In the genomic region with DNA sequence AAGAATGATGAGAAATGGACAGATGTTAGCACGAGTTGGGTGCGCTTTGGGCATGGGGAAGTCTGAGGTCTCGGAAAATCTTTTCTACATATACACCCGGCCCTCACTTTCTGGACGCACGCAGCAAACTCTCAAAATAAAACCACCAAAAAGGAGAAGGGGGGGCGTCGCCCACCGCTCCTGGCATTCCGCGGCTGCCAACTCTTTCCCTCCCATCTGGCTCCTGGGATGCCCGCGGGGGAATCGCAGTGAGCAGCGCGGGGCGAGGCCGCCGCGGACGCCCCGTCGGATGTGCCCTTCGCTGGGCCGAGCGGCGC, we compare ENCODE assay signal across 9 cellular contexts. TPM values are rescaled to one million over a fixed set of nuclear protein-coding genes. Genes with fewer than 3 reads are reported as not detected.
DNase-seq lines count a peak whose midpoint lies in the region; ATAC-seq, FAIRE-seq and TF ChIP-seq lines count a peak whose summit lies in the region.
"Had no signal": no experiment of that assay in that cellular context is flagged by ENCODE, and none has a peak within 500 bp of the region (broad histone marks: within the 10 kb centered on the region; RNA-seq: fewer than 3 reads in every experiment).

No MANE protein-coding gene starts in this region.

- no peak for FAIRE-seq in small intestine (lab: Jason Lieb, UNC)
- FAIRE-seq: TTC549 had no signal

- H3K79me2 ChIP-seq in PC-3 (ENCODE audit: low read length) = no peaks in the 10 kb centered on the region

- H3F3A ChIP-seq in PC-3 (ENCODE audit: low read length, unreplicated experiment) = no peaks in the 10 kb centered on the region

- 7 to 19% (median 15%) methylated on average over 24 to 27 of the region's 27 CpGs for WGBS in small intestine, 3 donors

- POLR2A ChIA-PET in activated naive CD8-positive, alpha-beta T cell treated with anti-CD3 and anti-CD28 coated beads, Interleukin-2, amount 10 ng/mL, durations not matched to agents 7 days and 5 days (lab: Charles Lee) = no interaction called here
- POLR2A ChIA-PET in PC-3 (lab: Charles Lee; ENCODE audit: unreplicated experiment) = no interaction called here

- BruUV-seq in PC-3 (replicated peaks; lab: Mats Ljungman, UMichigan) = no TSS peak

- H3K27me3 Mint-ChIP-seq in activated naive CD8-positive, alpha-beta T cell treated with anti-CD3 and anti-CD28 coated beads, Interleukin-2, amount 10 ng/mL, durations not matched to agents 7 days and 5 days = peaks cover 76% of the 10 kb centered on the region

- no peak for ATAC-seq in activated naive CD8-positive, alpha-beta T cell treated with anti-CD3 and anti-CD28 coated beads, Interleukin-2, amount 10 ng/mL, durations not matched to agents 7 days and 5 days (ENCODE audit: low read depth)
- no peak for ATAC-seq in HG02571 (IDR thresholded peaks at IDR 0.05; ENCODE audit: unreplicated experiment)
- ATAC-seq in PC-3 = no peak
- ATAC-seq in HG03135 (IDR thresholded peaks at IDR 0.05; ENCODE audit: unreplicated experiment) = no peak

- H3K9me3 ChIP-seq in small intestine (ENCODE audit: control insufficient read depth, low read depth) = no peaks in the 10 kb centered on the region
- H3K9me3 ChIP-seq in PC-3 (ENCODE audit: low read length) = no peaks in the 10 kb centered on the region

- no peak overlapping the region for H3K9ac ChIP-seq in PC-3 (ENCODE audit: low read length)

- H3K4me1 ChIP-seq in small intestine (ENCODE audit: control insufficient read depth in 2 of 2, insufficient read depth in 1 of 2, low read depth in 1 of 2, low read length in 1 of 2) (no peaks in the 10 kb centered on the region), PC-3 (ENCODE audit: insufficient read depth, low read length) (no peaks in the 10 kb centered on the region)

- peak overlapping the region; percentile 47 for H3K4me3 Mint-ChIP-seq in activated naive CD8-positive, alpha-beta T cell treated with anti-CD3 and anti-CD28 coated beads, Interleukin-2, amount 10 ng/mL, durations not matched to agents 7 days and 5 days

- intact Hi-C loops in PC-3 (cut with micrococcal nuclease) = no loop called here

- H3K27me3 ChIP-seq in HL-60 (ENCODE audit: insufficient read depth, poor library complexity, severe bottlenecking) = no peaks in the 10 kb centered on the region
- H3K27me3 ChIP-seq in small intestine (ENCODE audit: control insufficient read depth in 2 of 2, insufficient read depth in 2 of 2, low read length in 2 of 2) = peaks cover 0 to 4% of the 10 kb centered on the region in 2 donors
- peaks cover 17% of the 10 kb centered on the region for H3K27me3 ChIP-seq in PC-3 (ENCODE audit: low read length)

- CTCF ChIA-PET in PC-3 (lab: Charles Lee) = no interaction called here

- H3K4me2 ChIP-seq in PC-3 (ENCODE audit: low read length) = no peak overlapping the region

- TF ChIP-seq CTCF in HL-60 (IDR thresholded peaks at IDR 0.05; ENCODE audit: insufficient read depth, low read length) (no peak), PC-3 (conservative IDR thresholded peaks at IDR 0.05; ENCODE audit: low read depth, low read length) (no peak)

- H3K9me2 ChIP-seq in PC-3 (replicated peaks; ENCODE audit: low read length) = no peaks in the 10 kb centered on the region

- no peaks in the 10 kb centered on the region for H4K20me1 ChIP-seq in PC-3 (ENCODE audit: low read length)

- H3K36me3 Mint-ChIP-seq in activated naive CD8-positive, alpha-beta T cell treated with anti-CD3 and anti-CD28 coated beads, Interleukin-2, amount 10 ng/mL, durations not matched to agents 7 days and 5 days = no peaks in the 10 kb centered on the region

- H3K4me3 ChIP-seq in HL-60 (replicated peaks; ENCODE audit: insufficient read depth, low read length) = peak overlapping the region; percentile 83
- H3K4me3 ChIP-seq in iPS-11a (ENCODE audit: low read depth, low read length) = peak overlapping the region; percentile 47
- H3K4me3 ChIP-seq in small intestine (ENCODE audit: low read depth in 1 of 2, low read length in 2 of 2) = peak overlapping the region; percentile 48 to 70
- no peak overlapping the region for H3K4me3 ChIP-seq in PC-3 (ENCODE audit: low read length)

- peak in 1 of 2 experiments; percentile 35 for DNase-seq in HL-60 (ENCODE audit: low read depth in 1 of 2, low spot score in 1 of 2)
- DNase-seq in activated naive CD8-positive, alpha-beta T cell treated with anti-CD3 and anti-CD28 coated beads, Interleukin-2, amount 10 ng/mL, durations not matched to agents 7 days and 5 days = no peak
- DNase-seq in small intestine = no peak
- DNase-seq in activated CD4-positive, CD25-positive, alpha-beta regulatory T cell (lab: John Stamatoyannopoulos, UW) = no peak
- no peak for DNase-seq in PC-3

- no peaks in the 10 kb centered on the region for H3K9me3 Mint-ChIP-seq in activated naive CD8-positive, alpha-beta T cell treated with anti-CD3 and anti-CD28 coated beads, Interleukin-2, amount 10 ng/mL, durations not matched to agents 7 days and 5 days

- H3K4me1 Mint-ChIP-seq in activated naive CD8-positive, alpha-beta T cell treated with anti-CD3 and anti-CD28 coated beads, Interleukin-2, amount 10 ng/mL, durations not matched to agents 7 days and 5 days = peaks cover 15% of the 10 kb centered on the region

- no peaks in the 10 kb centered on the region for H3K36me3 ChIP-seq in small intestine (ENCODE audit: control insufficient read depth in 2 of 2, insufficient read depth in 2 of 2, low read length in 2 of 2)
- H3K36me3 ChIP-seq in PC-3 (ENCODE audit: low read depth, low read length) = no peaks in the 10 kb centered on the region

- H3K27ac Mint-ChIP-seq in activated naive CD8-positive, alpha-beta T cell treated with anti-CD3 and anti-CD28 coated beads, Interleukin-2, amount 10 ng/mL, durations not matched to agents 7 days and 5 days = no peak overlapping the region

- no peak overlapping the region for H2AFZ ChIP-seq in PC-3 (ENCODE audit: low read length)

- H3K27ac ChIP-seq in HL-60 (replicated peaks) (peak overlapping the region; percentile 98), small intestine (ENCODE audit: low read depth in 1 of 2, low read length in 1 of 2) (peak overlapping the region in 1 of 2 donors; percentile 93), PC-3 (ENCODE audit: low read length) (no peak overlapping the region)

RNA-seq across cellular contexts. Expression of a gene that starts 0.7 kb away (rescaled TPM):
- total RNA-seq in activated naive CD8-positive, alpha-beta T cell treated with anti-CD3 and anti-CD28 coated beads, Interleukin-2, amount 10 ng/mL, durations not matched to agents 7 days and 5 days = under 1 TPM in 1 of 2 experiments, not detected in 1; 0.28 TPM
- polyA plus RNA-seq in small intestine = 100 to 1,000 TPM in 1 of 3 donors, 10 to 100 TPM in 1, 1 to 10 TPM in 1; 8.9 to 240 (median 44.0) TPM
- total RNA-seq in PC-3 (2014; rRNA removed) = not detected in 2 replicates
